ENCODE assay signal across 14 cellular contexts in the genomic region with DNA sequence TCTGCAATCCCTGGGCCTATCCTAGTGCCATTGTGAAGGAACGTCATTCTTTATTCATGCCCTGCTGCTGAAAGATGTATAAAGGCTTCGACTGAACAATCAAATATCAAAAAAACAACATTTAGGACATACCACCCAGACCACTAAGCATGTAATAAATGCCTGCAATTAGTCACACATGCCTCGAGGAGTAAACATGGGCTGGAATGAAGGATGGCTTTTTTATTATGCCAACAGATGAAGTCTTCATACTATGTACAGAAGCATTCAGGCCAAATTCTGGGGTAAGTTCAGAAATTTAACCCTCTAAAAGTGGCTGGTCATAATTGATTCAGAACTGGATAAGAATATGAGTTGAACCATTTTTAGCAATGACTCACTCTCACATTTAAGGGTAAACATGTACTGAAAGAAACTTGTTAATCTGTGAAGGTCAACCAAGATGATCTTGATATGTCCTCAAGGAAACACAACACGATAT. TPM values are rescaled to one million over a fixed set of nuclear protein-coding genes. Genes with fewer than 3 reads are reported as not detected.
DNase-seq lines count a peak whose midpoint lies in the region; ATAC-seq and TF ChIP-seq lines count a peak whose summit lies in the region.
"Had no signal": no experiment of that assay in that cellular context is flagged by ENCODE, and none has a peak within 500 bp of the region (broad histone marks: within the 10 kb centered on the region; RNA-seq: fewer than 3 reads in every experiment).

No MANE protein-coding gene starts in this region.

- intact Hi-C loops in A673 (cut with micrococcal nuclease; ENCODE audit: unreplicated experiment): no loop called here
- intact Hi-C loops in CD4-positive, alpha-beta memory T cell (cut with micrococcal nuclease): no loop called here

- CTCF ChIA-PET in A673 (lab: Charles Lee): no interaction called here
- CTCF ChIA-PET in CD4-positive, alpha-beta memory T cell (lab: Charles Lee; ENCODE audit: partially characterized antibody): no interaction called here

- peaks cover 2% of the 10 kb centered on the region for H3K27me3 Mint-ChIP-seq in activated T-cell treated with anti-CD3 and anti-CD28 coated beads, Interleukin-2, amount 50 U/mL, for 4 hours (ENCODE audit: low read depth)
- peaks cover 7 to 10% of the 10 kb centered on the region in 2 donors for H3K27me3 Mint-ChIP-seq in CD4-positive, alpha-beta memory T cell

- no peaks in the 10 kb centered on the region for H3K9me3 ChIP-seq in A673 (ENCODE audit: low read depth, low read length, poor library complexity, severe bottlenecking)
- H3K9me3 ChIP-seq in CD4-positive, alpha-beta memory T cell (ENCODE audit: control insufficient read depth in 1 of 2, low read length in 2 of 2): no peaks in the 10 kb centered on the region
- H3K9me3 ChIP-seq: vagina had no signal

- H3K36me3 ChIP-seq in A673 (ENCODE audit: insufficient read depth, low read length, poor library complexity, severe bottlenecking): no peaks in the 10 kb centered on the region
- no peaks in the 10 kb centered on the region for H3K36me3 ChIP-seq in CD4-positive, alpha-beta memory T cell (ENCODE audit: insufficient read depth, low read length)
- H3K36me3 ChIP-seq: vagina had no signal

- H3K27ac Mint-ChIP-seq in CD4-positive, alpha-beta memory T cell: no peak overlapping the region
- H3K27ac Mint-ChIP-seq: immature natural killer cell had no signal

- no peak overlapping the region for H3K27ac ChIP-seq in A673 (ENCODE audit: low read depth, low read length, poor library complexity, severe bottlenecking)
- H3K27ac ChIP-seq in foreskin keratinocyte: no peak overlapping the region
- no peak overlapping the region for H3K27ac ChIP-seq in CD4-positive, alpha-beta memory T cell (ENCODE audit: low read depth, low read length)

- ATAC-seq in foreskin keratinocyte: peak; percentile 67
- ATAC-seq in activated T-cell treated with anti-CD3 and anti-CD28 coated beads, Interleukin-2, amount 50 U/mL, for 4 hours: no peak
- ATAC-seq in activated CD4-positive, CD25-positive, alpha-beta regulatory T cell treated with anti-CD3 and anti-CD28 coated beads, Interleukin-2, amount 50 U/mL, for 24 hours: no peak

- TF ChIP-seq CTCF in A673 (conservative IDR thresholded peaks at IDR 0.05; ENCODE audit: low read depth, low read length): no peak
- no peak for TF ChIP-seq CTCF in HFF-Myc (IDR thresholded peaks at IDR 0.05; ENCODE audit: low read depth, low read length, missing control alignments)
- no peak for TF ChIP-seq CTCF in foreskin keratinocyte (conservative IDR thresholded peaks at IDR 0.05)

- no peaks in the 10 kb centered on the region for H3K4me1 Mint-ChIP-seq in activated T-cell treated with anti-CD3 and anti-CD28 coated beads, Interleukin-2, amount 50 U/mL, for 4 hours (ENCODE audit: low read depth)
- H3K4me1 Mint-ChIP-seq in CD4-positive, alpha-beta memory T cell: no peaks in the 10 kb centered on the region

- H3K27me3 ChIP-seq in A673 (replicated peaks; ENCODE audit: insufficient read depth, low read depth, low read length, poor library complexity) (no peaks in the 10 kb centered on the region), foreskin keratinocyte (no peaks in the 10 kb centered on the region)
- H3K27me3 ChIP-seq in CD4-positive, alpha-beta memory T cell (ENCODE audit: insufficient read depth, low read length): no peaks in the 10 kb centered on the region
- H3K27me3 ChIP-seq: vagina had no signal

- no peak overlapping the region for H3K4me3 ChIP-seq in A673 (ENCODE audit: low read depth, low read length, poor library complexity, severe bottlenecking)
- no peak overlapping the region for H3K4me3 ChIP-seq in HFF-Myc (replicated peaks; ENCODE audit: low read depth, low read length)
- H3K4me3 ChIP-seq in CD4-positive, alpha-beta memory T cell (ENCODE audit: low read length in 2 of 2): no peak overlapping the region
- H3K4me3 ChIP-seq: vagina had no signal

- H3K4me3 Mint-ChIP-seq in activated T-cell treated with anti-CD3 and anti-CD28 coated beads, Interleukin-2, amount 50 U/mL, for 4 hours: no peak overlapping the region
- H3K4me3 Mint-ChIP-seq in CD4-positive, alpha-beta memory T cell: no peak overlapping the region
- H3K4me3 Mint-ChIP-seq: immature natural killer cell had no signal

- POLR2A ChIA-PET in A673 (lab: Charles Lee; ENCODE audit: low non-redundant PET): no interaction called here
- POLR2A ChIA-PET in CD4-positive, alpha-beta memory T cell (lab: Charles Lee; ENCODE audit: partially characterized antibody): no interaction called here

- H3K4me1 ChIP-seq in A673 (ENCODE audit: insufficient read depth, low read length, poor library complexity, severe bottlenecking) (peaks cover 6% of the 10 kb centered on the region), foreskin keratinocyte (peaks cover 15% of the 10 kb centered on the region)
- H3K4me1 ChIP-seq in CD4-positive, alpha-beta memory T cell (ENCODE audit: insufficient read depth, low read length): no peaks in the 10 kb centered on the region

- peak; percentile 33 for DNase-seq in A673 (ENCODE audit: low spot score)
- peak; percentile 14 for DNase-seq in HFF-Myc (ENCODE audit: extremely low read depth, low read depth)
- DNase-seq in T1000 (lab: John Stamatoyannopoulos, UW): peak; percentile 12
- DNase-seq in foreskin keratinocyte: peak; percentile 66 to 85
- DNase-seq in activated T-cell treated with anti-CD3 and anti-CD28 coated beads, Interleukin-2, amount 50 U/mL, for 4 hours: no peak
- DNase-seq in activated CD4-positive, alpha-beta T cell treated with anti-CD3 and anti-CD28 coated beads, Interleukin-2, amount 50 U/mL, for 4 hours: no peak
- DNase-seq in CD4-positive, alpha-beta memory T cell: no peak
- DNase-seq: activated CD8-positive, alpha-beta memory T cell treated with anti-CD3 and anti-CD28 coated beads, Interleukin-2, amount 50 U/mL, for 4 hours; immature natural killer cell; nucleus accumbens had no signal

- no peaks in the 10 kb centered on the region for H3K9me3 Mint-ChIP-seq in activated T-cell treated with anti-CD3 and anti-CD28 coated beads, Interleukin-2, amount 50 U/mL, for 4 hours
- no peaks in the 10 kb centered on the region for H3K9me3 Mint-ChIP-seq in CD4-positive, alpha-beta memory T cell
- H3K9me3 Mint-ChIP-seq: immature natural killer cell had no signal

- BruUV-seq in A673 (replicated peaks; lab: Mats Ljungman, UMichigan): no TSS peak

- H3K36me3 Mint-ChIP-seq in activated T-cell treated with anti-CD3 and anti-CD28 coated beads, Interleukin-2, amount 50 U/mL, for 4 hours (ENCODE audit: insufficient read depth): no peaks in the 10 kb centered on the region
- no peaks in the 10 kb centered on the region for H3K36me3 Mint-ChIP-seq in CD4-positive, alpha-beta memory T cell
- H3K36me3 Mint-ChIP-seq: immature natural killer cell had no signal

RNA-seq across cellular contexts. Expression of a gene that starts 38.1 kb away (rescaled TPM):
- total RNA-seq in A673 (2021) (not detected in 2 replicates), foreskin keratinocyte (not detected in 2 replicates)
- not detected in 2 replicates for polyA plus RNA-seq in foreskin keratinocyte
- total RNA-seq in activated T-cell treated with anti-CD3 and anti-CD28 coated beads, Interleukin-2, amount 50 U/mL, for 4 hours: not detected
- total RNA-seq in CD4-positive, alpha-beta memory T cell: not detected
- polyA plus RNA-seq in CD4-positive, alpha-beta memory T cell: not detected
- total RNA-seq: H1; T-helper 1 cell treated with Interleukin-12 subunit alpha and Interleukin-12 subunit beta and Interleukin-4 antibody, amounts not matched to agents 30 ng/mL and 1 ng/mL, for 36 hours; vagina had no signal
- polyA plus RNA-seq: H1, immature natural killer cell had no signal

Comparison
In these comparisons a context has a peak if more than half of its experiments do, and no peak if none do; other contexts are left out.
1. DNase-seq: peak in A673 (single experiment), HFF-Myc (single experiment), T1000 (single experiment) and foreskin keratinocyte (2 of 2); none in activated T-cell treated with anti-CD3 and anti-CD28 coated beads, Interleukin-2, amount 50 U/mL, for 4 hours (single experiment), activated CD4-positive, alpha-beta T cell treated with anti-CD3 and anti-CD28 coated beads, Interleukin-2, amount 50 U/mL, for 4 hours (0 of 2) and CD4-positive, alpha-beta memory T cell (0 of 5).